ENCODE assay signal across 10 cellular contexts in genomic region chr3:150761831-150762661, GRCh38. TPM values are rescaled to one million over a fixed set of nuclear protein-coding genes. Genes with fewer than 3 reads are reported as not detected.
DNase-seq lines count a peak whose midpoint lies in the region; ATAC-seq, FAIRE-seq and TF ChIP-seq lines count a peak whose summit lies in the region.
"Had no signal": no experiment of that assay in that cellular context is flagged by ENCODE, and none has a peak within 500 bp of the region (broad histone marks: within the 10 kb centered on the region; RNA-seq: fewer than 3 reads in every experiment).

No MANE protein-coding gene starts in this region.

- peak in 1 of 2 experiments; percentile 66; a peak in 1 of 3 replicates for TF ChIP-seq POLR2A in H1 (IDR thresholded peaks at IDR 0.05; ENCODE audit: control extremely low read depth in 1 of 2, low read depth in 2 of 2, low read length in 2 of 2)

- H3K4me1 Mint-ChIP-seq in activated CD4-positive, alpha-beta memory T cell treated with anti-CD3 and anti-CD28 coated beads, Interleukin-2, amount 10 ng/mL, durations not matched to agents 7 days and 5 days, result peaks cover 58% of the 10 kb centered on the region
- peaks cover 45% of the 10 kb centered on the region for H3K4me1 Mint-ChIP-seq in memory B cell
- H3K4me1 Mint-ChIP-seq in stimulated activated naive CD8-positive, alpha-beta T cell treated with anti-CD3 and anti-CD28 coated beads, Interleukin-15, amount 100 ng/mL, for 72 hours, result peaks cover 42% of the 10 kb centered on the region

- H3K23me2 ChIP-seq in H1 (ENCODE audit: low read depth, low read length), result peaks cover 9% of the 10 kb centered on the region

- WGBS in H1 (ENCODE audit: extremely low coverage in 1 of 2, insufficient coverage in 1 of 2, insufficient read length in 1 of 2, insufficient replicate concordance in 2 of 2, low coverage in 1 of 2, low lambda C conversion rate in 2 of 2, missing lambda C conversion rate in 1 of 2), 2 experiments, result 2% methylated on average over 32 of the region's 48 CpGs; no CpG with 5 or more reads in 1 of the 2 experiments

- peak overlapping the region; percentile 84 to 99 for H3K4me2 ChIP-seq in H1 (ENCODE audit: insufficient read depth in 1 of 2, low read depth in 2 of 2, low read length in 2 of 2)

- H4K20me1 ChIP-seq in H1 (replicated peaks in 1 of 2; ENCODE audit: control insufficient read depth in 1 of 2, insufficient read depth in 2 of 2, low read length in 2 of 2), result no peaks in the 10 kb centered on the region

- peak overlapping the region; percentile 64 to 79 (median 76) for H3K4me3 ChIP-seq in H1 (ENCODE audit: extremely low read depth in 1 of 4, insufficient read depth in 2 of 4, low read depth in 3 of 4, low read length in 4 of 4)

- TF ChIP-seq RAD21 in H1 (IDR thresholded peaks at IDR 0.05 in 1 of 2, conservative IDR thresholded peaks at IDR 0.05 in 1 of 2; ENCODE audit: low read depth in 2 of 2, low read length in 2 of 2), result no peak

- H3K9me3 Mint-ChIP-seq in activated CD4-positive, alpha-beta memory T cell treated with anti-CD3 and anti-CD28 coated beads, Interleukin-2, amount 10 ng/mL, durations not matched to agents 7 days and 5 days, result no peaks in the 10 kb centered on the region
- no peaks in the 10 kb centered on the region for H3K9me3 Mint-ChIP-seq in memory B cell
- H3K9me3 Mint-ChIP-seq in stimulated activated naive CD8-positive, alpha-beta T cell treated with anti-CD3 and anti-CD28 coated beads, Interleukin-15, amount 100 ng/mL, for 72 hours, result no peaks in the 10 kb centered on the region

- no peak overlapping the region for H2BK120ac ChIP-seq in H1 (replicated peaks; ENCODE audit: low read depth, low read length)

- peaks cover 0 to 7% (median 3%) of the 10 kb centered on the region in 4 experiments; a peak in 4 of 7 replicates for H3K27me3 ChIP-seq in H1 (replicated peaks in 1 of 4; ENCODE audit: control insufficient read depth in 3 of 4, extremely low read depth in 1 of 4, insufficient read depth in 3 of 4, low read length in 3 of 4)

- no peak overlapping the region for H2BK15ac ChIP-seq in H1 (ENCODE audit: low read length)

- H2BK5ac ChIP-seq in H1 (ENCODE audit: low read depth, low read length), result no peak overlapping the region; the same call in 1 of the 2 replicates

- H3K27ac Mint-ChIP-seq in activated CD4-positive, alpha-beta memory T cell treated with anti-CD3 and anti-CD28 coated beads, Interleukin-2, amount 10 ng/mL, durations not matched to agents 7 days and 5 days, result peak overlapping the region; percentile 99
- H3K27ac Mint-ChIP-seq in memory B cell, result peak overlapping the region; percentile 91
- H3K27ac Mint-ChIP-seq in stimulated activated naive CD8-positive, alpha-beta T cell treated with anti-CD3 and anti-CD28 coated beads, Interleukin-15, amount 100 ng/mL, for 72 hours, result peak overlapping the region; percentile 97 to 98

- H3K9ac ChIP-seq in H1 (replicated peaks in 1 of 4; ENCODE audit: extremely low read depth in 1 of 4, low read depth in 3 of 4, low read length in 3 of 4), result peak overlapping the region; percentile 43 to 81 (median 60); a peak in 6 of 7 replicates

- H3K18ac ChIP-seq in H1 (ENCODE audit: extremely low read depth, low read length), result no peak overlapping the region; the same call in 1 of the 2 replicates

- no peak overlapping the region for H3K4ac ChIP-seq in H1 (replicated peaks; ENCODE audit: insufficient read length, low read depth, low read length)

- CTCF ChIA-PET in activated CD4-positive, alpha-beta memory T cell treated with anti-CD3 and anti-CD28 coated beads, Interleukin-2, amount 10 ng/mL, durations not matched to agents 7 days and 5 days (lab: Charles Lee), result interaction anchor here (0.6 to 3.4 kb wide), 14 partner anchors 15 to 352 kb away, joined by 3 to 29 read pairs (median 3); partner anchors contain the start of genes EIF2A, ERICH6, SELENOT and SERP1
- CTCF ChIA-PET in H1 (lab: Charles Lee; ENCODE audit: partially characterized antibody), result interaction anchor here (0.6 to 4.8 kb wide), 16 partner anchors 9 to 477 kb away, joined by 3 to 23 read pairs (median 4); partner anchors contain the start of gene ERICH6

- no peak for FAIRE-seq in H1 (lab: Jason Lieb, UNC)
- FAIRE-seq: A204.1 had no signal

- H3K14ac ChIP-seq in H1 (ENCODE audit: insufficient read length), result no peak overlapping the region

- no peaks in the 10 kb centered on the region for H3K36me3 ChIP-seq in H1 (ENCODE audit: control insufficient read depth in 2 of 4, insufficient read depth in 4 of 4, low read length in 3 of 4)

- H3K79me2 ChIP-seq in H1 (ENCODE audit: control insufficient read depth in 1 of 2, insufficient read depth in 2 of 2, low read length in 2 of 2), result peaks cover 0 to 16% of the 10 kb centered on the region in 2 experiments; a peak in 2 of 4 replicates

- peaks cover 5 to 12% (median 10%) of the 10 kb centered on the region in 4 experiments; a peak in 5 of 7 replicates for H3K4me1 ChIP-seq in H1 (replicated peaks in 1 of 4; ENCODE audit: control insufficient read depth in 3 of 4, insufficient read depth in 4 of 4, low read length in 3 of 4)

- H3K56ac ChIP-seq in H1 (replicated peaks; ENCODE audit: insufficient read length, low read depth, low read length), result no peak overlapping the region

- TF ChIP-seq EP300 in H1 (IDR thresholded peaks at IDR 0.05; ENCODE audit: borderline replicate concordance in 1 of 2, low read depth in 2 of 2, low read length in 2 of 2), result no peak

- no peak for ATAC-seq in memory B cell (ENCODE audit: low read depth)
- ATAC-seq in stimulated activated naive CD8-positive, alpha-beta T cell treated with anti-CD3 and anti-CD28 coated beads, Interleukin-15, amount 100 ng/mL, for 72 hours, result no peak
- ATAC-seq in HG03095 (IDR thresholded peaks at IDR 0.05; ENCODE audit: unreplicated experiment), result no peak

- TF ChIP-seq CTCF in H1 (IDR thresholded peaks at IDR 0.05; ENCODE audit: control extremely low read depth in 1 of 3, insufficient read depth in 1 of 3, low read depth in 1 of 3, low read length in 3 of 3), result no peak

- H3K27me3 Mint-ChIP-seq in activated CD4-positive, alpha-beta memory T cell treated with anti-CD3 and anti-CD28 coated beads, Interleukin-2, amount 10 ng/mL, durations not matched to agents 7 days and 5 days, result no peaks in the 10 kb centered on the region
- peaks cover 1% of the 10 kb centered on the region for H3K27me3 Mint-ChIP-seq in memory B cell
- H3K27me3 Mint-ChIP-seq in stimulated activated naive CD8-positive, alpha-beta T cell treated with anti-CD3 and anti-CD28 coated beads, Interleukin-15, amount 100 ng/mL, for 72 hours, result no peaks in the 10 kb centered on the region

- peak overlapping the region; percentile 88 for H3K4me3 Mint-ChIP-seq in activated CD4-positive, alpha-beta memory T cell treated with anti-CD3 and anti-CD28 coated beads, Interleukin-2, amount 10 ng/mL, durations not matched to agents 7 days and 5 days
- peak overlapping the region; percentile 95 for H3K4me3 Mint-ChIP-seq in memory B cell
- H3K4me3 Mint-ChIP-seq in stimulated activated naive CD8-positive, alpha-beta T cell treated with anti-CD3 and anti-CD28 coated beads, Interleukin-15, amount 100 ng/mL, for 72 hours, result peak overlapping the region; percentile 83 to 95

- peak overlapping the region; percentile 74; the same call in 1 of the 2 replicates for H4K8ac ChIP-seq in H1 (ENCODE audit: extremely low read depth, insufficient read depth, low read length)

- no peaks in the 10 kb centered on the region for H3K9me3 ChIP-seq in H1 (ENCODE audit: insufficient read depth in 2 of 2, low read depth in 1 of 2, low read length in 1 of 2)

- no peak overlapping the region for H3K23ac ChIP-seq in H1 (ENCODE audit: insufficient read length)

- no peaks in the 10 kb centered on the region; the same call in 1 of the 2 replicates for H3K79me1 ChIP-seq in H1 (ENCODE audit: low read depth, low read length)

- H4K5ac ChIP-seq in H1 (ENCODE audit: insufficient read length, low read depth, low read length), result no peak overlapping the region

- DNase-seq in DMS153 treated with DMSO at 0.1 percent for 48 hours (lab: John Stamatoyannopoulos, UW; ENCODE audit: unreplicated experiment) (peak; percentile 15), DMS153 (lab: John Stamatoyannopoulos, UW) (no peak), NCI-H2081 treated with DMSO at 0.1 percent for 48 hours (lab: John Stamatoyannopoulos, UW) (peak; percentile 40), H1 (ENCODE audit: low read depth in 1 of 2, low spot score in 2 of 2) (peak in 1 of 2 experiments; percentile 60), memory B cell (ENCODE audit: low spot score in 2 of 2) (peak in 1 of 2 donors; percentile 35)
- peak; percentile 51 for DNase-seq in activated CD4-positive, alpha-beta memory T cell treated with anti-CD3 and anti-CD28 coated beads, Interleukin-2, amount 10 ng/mL, durations not matched to agents 7 days and 5 days
- DNase-seq in stimulated activated naive CD8-positive, alpha-beta T cell treated with anti-CD3 and anti-CD28 coated beads, Interleukin-15, amount 100 ng/mL, for 72 hours, result peak; percentile 26 to 40

- H2BK20ac ChIP-seq in H1 (ENCODE audit: low read length), result no peak overlapping the region

- POLR2A ChIA-PET in activated CD4-positive, alpha-beta memory T cell treated with anti-CD3 and anti-CD28 coated beads, Interleukin-2, amount 10 ng/mL, durations not matched to agents 7 days and 5 days (lab: Charles Lee), result interaction anchor here (0.7 to 8.3 kb wide), 32 partner anchors 9 to 448 kb away, joined by 3 to 156 read pairs (median 10); partner anchors contain the start of genes EIF2A, ERICH6, GPR171 and MED12L
- POLR2A ChIA-PET in H1 (lab: Charles Lee; ENCODE audit: partially characterized antibody), result interaction anchor here (0.6 to 3.0 kb wide), 10 partner anchors 9 to 216 kb away, joined by 3 to 13 read pairs (median 4); partner anchors contain the start of genes EIF2A and SERP1

- no peak overlapping the region for H4K91ac ChIP-seq in H1 (replicated peaks; ENCODE audit: insufficient read length, low read length)

- H2AFZ ChIP-seq in H1 (ENCODE audit: low read length), result peak overlapping the region; percentile 55; the same call in 1 of the 2 replicates

- no peak overlapping the region for H3K27ac ChIP-seq in H1 (ENCODE audit: low read depth, low read length)

- H2AK5ac ChIP-seq in H1 (ENCODE audit: low read depth, low read length), result no peak overlapping the region

- H2BK12ac ChIP-seq in H1 (ENCODE audit: low read depth, low read length), result no peak overlapping the region

- H3K36me3 Mint-ChIP-seq in activated CD4-positive, alpha-beta memory T cell treated with anti-CD3 and anti-CD28 coated beads, Interleukin-2, amount 10 ng/mL, durations not matched to agents 7 days and 5 days (ENCODE audit: low read depth), result peaks cover 41% of the 10 kb centered on the region
- H3K36me3 Mint-ChIP-seq in memory B cell, result no peaks in the 10 kb centered on the region

RNA-seq across cellular contexts. Expression of gene SIAH2, which starts 0.9 kb away (rescaled TPM):
- 10 to 100 TPM; 42.5 to 44.9 TPM for total RNA-seq in activated CD4-positive, alpha-beta memory T cell treated with anti-CD3 and anti-CD28 coated beads, Interleukin-2, amount 10 ng/mL, durations not matched to agents 7 days and 5 days
- 21.8 and 23.9 TPM in 2 replicates for total RNA-seq in H1 (2021; fragmentation: NEBNext Ultra II Directional; extraction: Animal tissue kit (Norgen Biotek cat#: 25700))
- 34.2 and 56.7 TPM in 2 replicates for polyA plus RNA-seq in H1 (2011; rRNA removed)
- 35.7 TPM for polyA plus RNA-seq in H1 (2011; cell fraction: cytosol; rRNA removed)
- 48.2 TPM for polyA plus RNA-seq in H1 (2011; cell fraction: nucleus; rRNA removed)
- 15.1 to 24.0 TPM (median 20.1 TPM) in 4 replicates for polyA plus RNA-seq in H1 (2012, experiment 1 of 2)
- polyA plus RNA-seq in H1 (2012, experiment 2 of 2), result 19.3 TPM
- polyA plus RNA-seq in H1 (2013, experiment 1 of 2), result 20.2 TPM
- polyA plus RNA-seq in H1 (2013, experiment 2 of 2), result 19.2 TPM
- polyA minus RNA-seq in H1 (2011; rRNA and poly(A)+ RNA removed), result 46.4 and 70.7 TPM in 2 replicates
- 20.7 TPM for polyA minus RNA-seq in H1 (2011; cell fraction: cytosol; rRNA and poly(A)+ RNA removed)
- 12.0 TPM for polyA minus RNA-seq in H1 (2011; cell fraction: nucleus; rRNA and poly(A)+ RNA removed)

RNA-seq across cellular contexts. Expression of gene ERICH6, which starts 58.3 kb away (rescaled TPM):
- total RNA-seq in activated CD4-positive, alpha-beta memory T cell treated with anti-CD3 and anti-CD28 coated beads, Interleukin-2, amount 10 ng/mL, durations not matched to agents 7 days and 5 days, result under 1 TPM; 0.38 to 0.81 TPM
- not detected in 2 replicates for total RNA-seq in H1 (2021; fragmentation: NEBNext Ultra II Directional; extraction: Animal tissue kit (Norgen Biotek cat#: 25700))
- not detected in 2 replicates for polyA plus RNA-seq in H1 (2011; rRNA removed)
- polyA plus RNA-seq in H1 (2011; cell fraction: cytosol; rRNA removed), result 0.05 TPM
- not detected for polyA plus RNA-seq in H1 (2011; cell fraction: nucleus; rRNA removed)
- polyA plus RNA-seq in H1 (2012, experiment 1 of 2), result 0.10 to 0.35 TPM (median 0.18 TPM) in 4 replicates
- not detected for polyA plus RNA-seq in H1 (2012, experiment 2 of 2)
- polyA plus RNA-seq in H1 (2013, experiment 1 of 2), result not detected
- polyA plus RNA-seq in H1 (2013, experiment 2 of 2), result 0.04 TPM
- polyA minus RNA-seq in H1 (2011; rRNA and poly(A)+ RNA removed), result 0.10 TPM in 1 of 2 replicates, not detected in the other
- not detected for polyA minus RNA-seq in H1 (2011; cell fraction: cytosol; rRNA and poly(A)+ RNA removed)
- 0.50 TPM for polyA minus RNA-seq in H1 (2011; cell fraction: nucleus; rRNA and poly(A)+ RNA removed)
- total RNA-seq: pulmonary artery endothelial cell had no signal
